In the genomic region with DNA sequence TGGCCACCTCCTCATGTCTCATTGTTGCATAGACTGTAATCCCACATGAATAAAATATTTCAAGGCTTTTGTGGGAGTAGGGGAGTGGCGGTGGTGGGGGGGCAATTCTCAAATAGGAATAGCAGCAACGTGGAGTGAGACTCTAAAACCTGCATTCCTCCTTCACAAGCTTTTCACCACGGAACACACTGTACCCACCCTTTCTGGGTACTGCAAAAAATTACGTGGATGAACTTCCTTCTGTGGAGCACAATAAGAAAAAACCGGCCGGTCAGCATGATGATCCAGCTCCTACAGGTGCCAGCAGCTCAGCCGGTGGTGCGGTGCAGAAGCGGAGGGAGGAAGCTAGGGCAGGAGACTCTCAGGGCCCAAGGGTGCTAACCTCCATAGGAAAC, we compare ENCODE assay signal across 8 cellular contexts. TPM values are rescaled to one million over a fixed set of nuclear protein-coding genes. Genes with fewer than 3 reads are reported as not detected.
A peak's percentile ranks its signal among the peaks of the same experiment; 100 is the strongest.
DNase-seq lines count a peak whose midpoint lies in the region; ATAC-seq and TF ChIP-seq lines count a peak whose summit lies in the region.

No MANE protein-coding gene starts in this region.

- no peak for DNase-seq in Right ventricle myocardium superior
- DNase-seq in cardiac septum (ENCODE audit: low spot score), result no peak
- no peak for DNase-seq in mesothelial cell of epicardium (ENCODE audit: low spot score in 2 of 2, unreplicated experiment in 2 of 2)
- peak in 1 of 2 donors; percentile 66 for DNase-seq in upper lobe of left lung
- no peak for DNase-seq in GM10248 (ENCODE audit: extremely low spot score)
- DNase-seq in islet precursor cell, result no peak

- CTCF ChIA-PET in GM10248 (lab: Yijun Ruan, JAX), result interaction anchor here (1.2 to 6.8 kb wide), 5 partner anchors 10 to 41 kb away, joined by 3 to 35 read pairs (median 10); no protein-coding TSS in a partner anchor

- H3K27ac ChIP-seq in angular gyrus (ENCODE audit: low read depth, low read length) (peak overlapping the region; percentile 85), upper lobe of left lung (peak overlapping the region in 2 of 4 donors; percentile 64 to 86)

- ATAC-seq in Right ventricle myocardium superior (ENCODE audit: poor library complexity), result peak; percentile 1
- ATAC-seq in upper lobe of left lung (ENCODE audit: low FRiP score in 2 of 2), result peak in 1 of 2 donors; percentile 55
- ATAC-seq in GM19395 (IDR thresholded peaks at IDR 0.05; ENCODE audit: unreplicated experiment), result no peak

- POLR2A ChIA-PET in GM10248 (lab: Yijun Ruan, JAX), result no interaction called here

- H3K27me3 ChIP-seq in upper lobe of left lung, result no peaks in the 10 kb centered on the region

- peak overlapping the region; percentile 92 for H3K4me3 Mint-ChIP-seq in mesothelial cell of epicardium

- H3K4me1 ChIP-seq in upper lobe of left lung, result peaks cover 11 to 21% (median 17%) of the 10 kb centered on the region in 4 donors

- no peaks in the 10 kb centered on the region for H3K9me3 Mint-ChIP-seq in mesothelial cell of epicardium

- TF ChIP-seq POLR2A in upper lobe of left lung (IDR thresholded peaks at IDR 0.05), result no peak

- H3K36me3 Mint-ChIP-seq in mesothelial cell of epicardium, result no peaks in the 10 kb centered on the region

- no peaks in the 10 kb centered on the region for H3K9me3 ChIP-seq in upper lobe of left lung

- TF ChIP-seq CTCF in mesothelial cell of epicardium (IDR thresholded peaks at IDR 0.05; ENCODE audit: unreplicated experiment) (no peak), upper lobe of left lung (IDR thresholded peaks at IDR 0.05) (no peak), GM10248 (IDR thresholded peaks at IDR 0.05; ENCODE audit: control extremely low read depth, extremely low read depth, low read depth, missing control alignments) (no peak)

- peaks cover 41% of the 10 kb centered on the region for H3K27me3 Mint-ChIP-seq in mesothelial cell of epicardium (ENCODE audit: low read depth)

- intact Hi-C loops in Right ventricle myocardium superior (cut with DNase I) (loop anchor here (5.0 kb wide), 1 partner anchor 41 kb away; no protein-coding TSS in a partner anchor), cardiac septum (cut with DNase I) (loop anchor here (5.0 kb wide), 1 partner anchor 46 kb away; no protein-coding TSS in a partner anchor)

- TF ChIP-seq EP300 in upper lobe of left lung (IDR thresholded peaks at IDR 0.05), result no peak

- H3K27ac Mint-ChIP-seq in mesothelial cell of epicardium, result no peak overlapping the region

- H3K36me3 ChIP-seq in upper lobe of left lung, result no peaks in the 10 kb centered on the region

- peaks cover 13% of the 10 kb centered on the region for H3K4me1 Mint-ChIP-seq in mesothelial cell of epicardium

- peak overlapping the region in 3 of 4 donors; percentile 60 to 77 (median 70) for H3K4me3 ChIP-seq in upper lobe of left lung

- 18 to 23% methylated on average over 9 of the region's 9 CpGs for WGBS in upper lobe of left lung, 2 donors

RNA-seq across cellular contexts. Expression of a gene that starts 0.9 kb away (rescaled TPM):
- total RNA-seq in Right ventricle myocardium superior, result 130 TPM
- total RNA-seq in cardiac septum, result 90.5 TPM
- total RNA-seq in mesothelial cell of epicardium, result 5.6 to 6.9 TPM (median 5.6 TPM) in 3 replicates
- total RNA-seq in upper lobe of left lung, result 10 to 100 TPM; 17.5 to 62.7 (median 29.7) TPM

RNA-seq across cellular contexts. Expression of a gene that starts 19.9 kb away (rescaled TPM):
- total RNA-seq in Right ventricle myocardium superior, result 15.0 TPM
- 6.5 TPM for total RNA-seq in cardiac septum
- total RNA-seq in mesothelial cell of epicardium, result 41.0 to 44.9 TPM (median 43.5 TPM) in 3 replicates
- 10 to 100 TPM; 14.5 to 60.8 (median 30.7) TPM for total RNA-seq in upper lobe of left lung
